23 cellular contexts compared by ENCODE assay signal in the genomic region with DNA sequence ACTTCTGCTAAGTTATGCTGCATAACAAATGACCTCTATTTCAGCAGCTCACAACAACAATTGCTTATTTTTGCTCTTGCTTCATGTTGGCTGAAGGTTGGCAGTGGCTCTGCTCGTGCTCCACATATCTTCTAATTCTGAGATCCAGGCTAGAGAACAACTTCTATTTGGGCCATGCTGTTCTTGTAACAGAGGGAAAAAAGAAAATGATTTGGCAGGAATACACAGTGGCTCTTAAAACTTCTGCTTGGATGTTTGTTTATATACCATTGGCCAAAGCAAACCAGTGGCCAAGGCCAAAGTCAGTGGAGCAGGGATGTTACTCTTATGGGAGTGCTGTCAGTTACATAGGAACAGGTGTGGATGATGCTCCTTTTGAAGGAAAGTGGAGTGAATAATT. TPM values are rescaled to one million over a fixed set of nuclear protein-coding genes. Genes with fewer than 3 reads are reported as not detected.
"Had no signal": no experiment of that assay in that cellular context is flagged by ENCODE, and none has a peak within 500 bp of the region (broad histone marks: within the 10 kb centered on the region; RNA-seq: fewer than 3 reads in every experiment).

No MANE protein-coding gene starts in this region.

- H3K27me3 ChIP-seq: neural progenitor cell, ovary, right lobe of liver had no signal

- H3K36me3 ChIP-seq: neural progenitor cell, ovary, right lobe of liver had no signal

- ATAC-seq: activated CD4-positive, CD25-positive, alpha-beta regulatory T cell treated with anti-CD3 and anti-CD28 coated beads, Interleukin-2, amount 50 U/mL, for 24 hours; activated T-cell treated with anti-CD3 and anti-CD28 coated beads, Interleukin-2, amount 50 U/mL, for 72 hours; naive thymus-derived CD4-positive, alpha-beta T cell had no signal

- H3K9me3 ChIP-seq: ovary, right lobe of liver had no signal

- H3K36me3 Mint-ChIP-seq: activated naive CD4-positive, alpha-beta T cell treated with anti-CD3 and anti-CD28 coated beads, Interleukin-2, amount 50 U/mL, for 24 hours; neural progenitor cell had no signal

- H3K27me3 Mint-ChIP-seq: activated CD4-positive, alpha-beta T cell treated with anti-CD3 and anti-CD28 coated beads, Interleukin-2, amount 10 ng/mL, durations not matched to agents 7 days and 5 days; activated naive CD4-positive, alpha-beta T cell treated with anti-CD3 and anti-CD28 coated beads, Interleukin-2, amount 50 U/mL, for 24 hours; naive thymus-derived CD4-positive, alpha-beta T cell had no signal

- H3K4me1 ChIP-seq: neural progenitor cell had no signal

- H3K27ac ChIP-seq: neural progenitor cell, ovary, right lobe of liver had no signal

- H3K4me1 Mint-ChIP-seq: neural progenitor cell had no signal

- H3K4me3 ChIP-seq: neural progenitor cell, ovary, right lobe of liver had no signal

- DNase-seq: activated CD4-positive, alpha-beta T cell treated with anti-CD3 and anti-CD28 coated beads, Interleukin-2, amount 10 ng/mL, durations not matched to agents 7 days and 5 days; activated CD8-positive, alpha-beta memory T cell treated with anti-CD3 and anti-CD28 coated beads for 24 hours; activated CD8-positive, alpha-beta memory T cell treated with anti-CD3 and anti-CD28 coated beads, Interleukin-2, amount 50 U/mL, for 48 hours; activated gamma-delta T cell; activated T-cell treated with anti-CD3 and anti-CD28 coated beads, Interleukin-2, amount 50 U/mL, for 72 hours; foreskin melanocyte; mesenchymal stem cell; naive thymus-derived CD4-positive, alpha-beta T cell; ovary; right lobe of liver; small intestine; stimulated activated CD4-positive, alpha-beta T cell treated with anti-CD3 and anti-CD28 coated beads, Interleukin-15, amount 100 ng/mL, for 24 hours; stimulated activated CD4-positive, alpha-beta T cell treated with anti-CD3 and anti-CD28 coated beads, Interleukin-4, amount 100 ng/mL, for 1 hour had no signal

- H3K4me3 Mint-ChIP-seq: activated CD4-positive, alpha-beta T cell treated with anti-CD3 and anti-CD28 coated beads, Interleukin-2, amount 10 ng/mL, durations not matched to agents 7 days and 5 days; activated naive CD4-positive, alpha-beta T cell treated with anti-CD3 and anti-CD28 coated beads, Interleukin-2, amount 50 U/mL, for 24 hours; activated T-cell treated with anti-CD3 and anti-CD28 coated beads, Interleukin-2, amount 50 U/mL, for 72 hours; naive thymus-derived CD4-positive, alpha-beta T cell; neural progenitor cell had no signal

- H3K27ac Mint-ChIP-seq: activated CD4-positive, alpha-beta T cell treated with anti-CD3 and anti-CD28 coated beads, Interleukin-2, amount 10 ng/mL, durations not matched to agents 7 days and 5 days; activated naive CD4-positive, alpha-beta T cell treated with anti-CD3 and anti-CD28 coated beads, Interleukin-2, amount 50 U/mL, for 24 hours; activated T-cell treated with anti-CD3 and anti-CD28 coated beads, Interleukin-2, amount 50 U/mL, for 72 hours; neural progenitor cell had no signal

RNA-seq across cellular contexts. Expression of a gene that starts 53.9 kb away (rescaled TPM):
- total RNA-seq: activated CD4-positive, alpha-beta T cell treated with anti-CD3 and anti-CD28 coated beads, Interleukin-2, amount 10 ng/mL, durations not matched to agents 7 days and 5 days; activated T-cell treated with anti-CD3 and anti-CD28 coated beads, Interleukin-2, amount 50 U/mL, for 72 hours; epithelial cell of proximal tubule; kidney epithelial cell; mucosa of gallbladder; naive thymus-derived CD4-positive, alpha-beta T cell; ovary; pulmonary artery endothelial cell; T-helper 1 cell treated with Interleukin-12 subunit alpha and Interleukin-12 subunit beta and Interleukin-4 antibody, amounts not matched to agents 30 ng/mL and 1 ng/mL, for 36 hours; ureter had no signal
- polyA plus RNA-seq: naive thymus-derived CD4-positive, alpha-beta T cell; ovary; thymus had no signal
